Comparison of ENCODE assay signal across 17 cellular contexts in genomic region chr11:88404932-88405710, GRCh38.
DNase-seq lines count a peak whose midpoint lies in the region; ATAC-seq, FAIRE-seq and TF ChIP-seq lines count a peak whose summit lies in the region.
"Had no signal": no experiment of that assay in that cellular context is flagged by ENCODE, and none has a peak within 500 bp of the region (broad histone marks: within the 10 kb centered on the region; RNA-seq: fewer than 3 reads in every experiment).

No MANE protein-coding gene starts in this region.

- H3K36me3 ChIP-seq in Loucy (ENCODE audit: insufficient read depth, low read length) (no peaks in the 10 kb centered on the region), GM12878 (ENCODE audit: control insufficient read depth in 2 of 2, insufficient read depth in 2 of 2, low read length in 1 of 2) (no peaks in the 10 kb centered on the region), thyroid gland (no peaks in the 10 kb centered on the region)
- H3K36me3 ChIP-seq: uterus had no signal

- intact Hi-C loops in GM12878 (cut with micrococcal nuclease; ENCODE audit: unreplicated experiment) (no loop called here), thyroid gland (cut with DNase I) (no loop called here)

- no peak for ATAC-seq in GM12878
- ATAC-seq in GM18867 (IDR thresholded peaks at IDR 0.05; ENCODE audit: unreplicated experiment): no peak
- ATAC-seq: Panc1 had no signal

- H3K9me2 ChIP-seq in Loucy (replicated peaks; ENCODE audit: low read depth, low read length): no peaks in the 10 kb centered on the region

- no peaks in the 10 kb centered on the region for H3K4me1 ChIP-seq in Loucy (ENCODE audit: insufficient read depth, low read length, poor library complexity, severe bottlenecking)
- peaks cover 3% of the 10 kb centered on the region; the same call in 1 of the 2 replicates for H3K4me1 ChIP-seq in GM12878 (ENCODE audit: control insufficient read depth, insufficient read depth, low read length)
- H3K4me1 ChIP-seq in thyroid gland: peaks cover 14 to 47% of the 10 kb centered on the region in 2 donors
- H3K4me1 ChIP-seq: uterus had no signal

- CTCF ChIA-PET in GM12878 (lab: Yijun Ruan, JAX): interaction anchor here (1.2 kb wide), 1 partner anchor 75 kb away, joined by 3 read pairs; no protein-coding TSS in a partner anchor

- TF ChIP-seq RAD21 in GM12878 (IDR thresholded peaks at IDR 0.05; ENCODE audit: insufficient read depth, low read depth, low read length): no peak

- H4K20me1 ChIP-seq in Loucy (ENCODE audit: insufficient read depth, low read length, poor library complexity, severe bottlenecking) (no peaks in the 10 kb centered on the region), GM12878 (ENCODE audit: control insufficient read depth, insufficient read depth) (no peaks in the 10 kb centered on the region)

- SMC1A ChIA-PET in GM12878 (lab: Charles Lee; ENCODE audit: uncharacterized antibody, unreplicated experiment): no interaction called here

- no TSS peak for BruUV-seq in GM12878 (replicated peaks; lab: Mats Ljungman, UMichigan)

- H3K4me3 ChIP-seq in Loucy (ENCODE audit: low read length, poor library complexity, severe bottlenecking): no peak overlapping the region
- H3K4me3 ChIP-seq in GM12878: peak overlapping the region; percentile 1; the same call in 1 of the 2 replicates
- H3K4me3 ChIP-seq in fibroblast of villous mesenchyme (ENCODE audit: low read depth, low read length): no peak overlapping the region
- H3K4me3 ChIP-seq in thyroid gland (replicated peaks in 1 of 3): no peak overlapping the region
- H3K4me3 ChIP-seq: lung, uterus had no signal

- H3K27me3 ChIP-seq in Loucy (ENCODE audit: insufficient read depth, low read length, poor library complexity, severe bottlenecking) (no peaks in the 10 kb centered on the region), GM12878 (replicated peaks in 1 of 2; ENCODE audit: control insufficient read depth in 2 of 2, insufficient read depth in 2 of 2, low read length in 1 of 2) (no peaks in the 10 kb centered on the region; a peak in 1 of 4 replicates), thyroid gland (no peaks in the 10 kb centered on the region)
- H3K27me3 ChIP-seq: uterus had no signal

- DNase-seq in GM12878 (ENCODE audit: low read depth, low spot score) (no peak), fibroblast of villous mesenchyme (ENCODE audit: low read depth) (peak; percentile 41), thyroid gland (no peak), hypothalamus (lab: John Stamatoyannopoulos, UW) (no peak)
- DNase-seq in effector CD4-positive, alpha-beta T cell: no peak
- DNase-seq: activated CD8-positive, alpha-beta memory T cell treated with anti-CD3 and anti-CD28 coated beads, Interleukin-2, amount 50 U/mL, for 4 hours; activated naive CD8-positive, alpha-beta T cell treated with anti-CD3 and anti-CD28 coated beads, Interleukin-2, amount 10 ng/mL, durations not matched to agents 7 days and 5 days; CD4-positive, alpha-beta memory T cell; DMS153; NCI-H1105 treated with DMSO at 0.1 percent for 48 hours; NCI-H2081 treated with DMSO at 0.1 percent for 48 hours; stimulated activated CD4-positive, alpha-beta T cell treated with anti-CD3 and anti-CD28 coated beads, Interleukin-1b, Interleukin-23, amount 100 ng/mL, for 48 hours; uterus had no signal

- no peak for TF ChIP-seq CTCF in Loucy (conservative IDR thresholded peaks at IDR 0.05; ENCODE audit: low read length)
- TF ChIP-seq CTCF in GM12878 (IDR thresholded peaks at IDR 0.05 in 2 of 3, conservative IDR thresholded peaks at IDR 0.05 in 1 of 3; ENCODE audit: control insufficient read depth in 2 of 3, extremely low read depth in 1 of 3, insufficient read depth in 1 of 3, low read depth in 3 of 3, low read length in 3 of 3): no peak
- TF ChIP-seq CTCF in fibroblast of villous mesenchyme (IDR thresholded peaks at IDR 0.05; ENCODE audit: insufficient read depth, low read depth, low read length): no peak
- TF ChIP-seq CTCF in thyroid gland (IDR thresholded peaks at IDR 0.05): no peak

- no peak for TF ChIP-seq POLR2A in GM12878 (IDR thresholded peaks at IDR 0.05; ENCODE audit: low read depth, low read length)
- no peak for TF ChIP-seq POLR2A in thyroid gland (IDR thresholded peaks at IDR 0.05)

- POLR2A ChIA-PET in GM12878 (lab: Charles Lee): interaction anchor here (0.6 kb wide), 1 partner anchor 99 kb away, joined by 5 read pairs; no protein-coding TSS in a partner anchor

- RAD21 ChIA-PET in GM12878 (lab: Charles Lee; ENCODE audit: unreplicated experiment): no interaction called here

- H3K9me3 ChIP-seq in Loucy (ENCODE audit: insufficient read depth, low read depth, low read length): no peaks in the 10 kb centered on the region
- H3K9me3 ChIP-seq in GM12878 (replicated peaks; ENCODE audit: control insufficient read depth, insufficient read depth, low read length): no peaks in the 10 kb centered on the region; the same call in 2 of the 3 replicates
- no peaks in the 10 kb centered on the region for H3K9me3 ChIP-seq in thyroid gland
- H3K9me3 ChIP-seq: uterus had no signal

- in situ Hi-C loops in GM12878 (cut with MboI): no loop called here

- FAIRE-seq in GM12878 (lab: Jason Lieb, UNC): no peak

- H3K4me2 ChIP-seq in Loucy (ENCODE audit: low read depth, low read length, poor library complexity, severe bottlenecking) (peak overlapping the region; percentile 15), GM12878 (ENCODE audit: control insufficient read depth, insufficient read depth) (no peak overlapping the region)

- H3K9ac ChIP-seq in Loucy (ENCODE audit: low read depth, low read length, poor library complexity, severe bottlenecking): no peak overlapping the region
- no peak overlapping the region for H3K9ac ChIP-seq in GM12878 (ENCODE audit: control insufficient read depth, insufficient read depth, low read length)

- H3K27ac ChIP-seq in GM12878 (ENCODE audit: control insufficient read depth, insufficient read depth) (no peak overlapping the region), thyroid gland (peak overlapping the region in 2 of 3 donors; percentile 6 to 31)

- TF ChIP-seq EP300 in GM12878 (IDR thresholded peaks at IDR 0.05; ENCODE audit: borderline replicate concordance in 1 of 2, control insufficient read depth in 1 of 2, low read depth in 2 of 2, low read length in 2 of 2): no peak

- no peaks in the 10 kb centered on the region for H3F3A ChIP-seq in Loucy (ENCODE audit: low read depth)

- no peaks in the 10 kb centered on the region for H3K79me2 ChIP-seq in Loucy (ENCODE audit: insufficient read depth, low read length)
- no peaks in the 10 kb centered on the region for H3K79me2 ChIP-seq in GM12878 (ENCODE audit: control insufficient read depth, insufficient read depth, low read length)

- WGBS in GM12878 (ENCODE audit: insufficient coverage, insufficient replicate concordance, low lambda C conversion rate, missing lambda C conversion rate): 95% methylated on average over 1 of the region's 1 CpG
- whole genome bisulfite sequencing in thyroid gland, 2 donors: 89 to 94% methylated on average over 1 of the region's 1 CpG

- peak overlapping the region; percentile 36; the same call in 1 of the 2 replicates for H2AFZ ChIP-seq in Loucy (ENCODE audit: low read length)
- H2AFZ ChIP-seq in GM12878 (ENCODE audit: control insufficient read depth, low read depth, low read length): no peak overlapping the region

TF ChIP-seq in GM12878, 131 proteins besides CTCF, POLR2A, EP300 and RAD21:
- no peak for TF ChIP-seq MTA2 (IDR thresholded peaks at IDR 0.05; ENCODE audit: low read depth)
- no peak for TF ChIP-seq CEBPB (IDR thresholded peaks at IDR 0.05; ENCODE audit: borderline replicate concordance in 1 of 2, low read depth in 2 of 2, low read length in 2 of 2)
- no peak for TF ChIP-seq NFYA (IDR thresholded peaks at IDR 0.05; ENCODE audit: borderline replicate concordance, low read depth, low read length)
- TF ChIP-seq, protein P1, sequence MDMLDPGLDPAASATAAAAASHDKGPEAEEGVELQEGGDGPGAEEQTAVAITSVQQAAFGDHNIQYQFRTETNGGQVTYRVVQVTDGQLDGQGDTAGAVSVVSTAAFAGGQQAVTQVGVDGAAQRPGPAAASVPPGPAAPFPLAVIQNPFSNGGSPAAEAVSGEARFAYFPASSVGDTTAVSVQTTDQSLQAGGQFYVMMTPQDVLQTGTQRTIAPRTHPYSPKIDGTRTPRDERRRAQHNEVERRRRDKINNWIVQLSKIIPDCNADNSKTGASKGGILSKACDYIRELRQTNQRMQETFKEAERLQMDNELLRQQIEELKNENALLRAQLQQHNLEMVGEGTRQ (IDR thresholded peaks at IDR 0.05; ENCODE audit: borderline replicate concordance, low read depth, low read length): no peak
- no peak for TF ChIP-seq SIX5 (IDR thresholded peaks at IDR 0.05; ENCODE audit: low read depth, low read length, severe bottlenecking)
- TF ChIP-seq HDAC6 (IDR thresholded peaks at IDR 0.05; ENCODE audit: unreplicated experiment): no peak
- TF ChIP-seq, protein P2, sequence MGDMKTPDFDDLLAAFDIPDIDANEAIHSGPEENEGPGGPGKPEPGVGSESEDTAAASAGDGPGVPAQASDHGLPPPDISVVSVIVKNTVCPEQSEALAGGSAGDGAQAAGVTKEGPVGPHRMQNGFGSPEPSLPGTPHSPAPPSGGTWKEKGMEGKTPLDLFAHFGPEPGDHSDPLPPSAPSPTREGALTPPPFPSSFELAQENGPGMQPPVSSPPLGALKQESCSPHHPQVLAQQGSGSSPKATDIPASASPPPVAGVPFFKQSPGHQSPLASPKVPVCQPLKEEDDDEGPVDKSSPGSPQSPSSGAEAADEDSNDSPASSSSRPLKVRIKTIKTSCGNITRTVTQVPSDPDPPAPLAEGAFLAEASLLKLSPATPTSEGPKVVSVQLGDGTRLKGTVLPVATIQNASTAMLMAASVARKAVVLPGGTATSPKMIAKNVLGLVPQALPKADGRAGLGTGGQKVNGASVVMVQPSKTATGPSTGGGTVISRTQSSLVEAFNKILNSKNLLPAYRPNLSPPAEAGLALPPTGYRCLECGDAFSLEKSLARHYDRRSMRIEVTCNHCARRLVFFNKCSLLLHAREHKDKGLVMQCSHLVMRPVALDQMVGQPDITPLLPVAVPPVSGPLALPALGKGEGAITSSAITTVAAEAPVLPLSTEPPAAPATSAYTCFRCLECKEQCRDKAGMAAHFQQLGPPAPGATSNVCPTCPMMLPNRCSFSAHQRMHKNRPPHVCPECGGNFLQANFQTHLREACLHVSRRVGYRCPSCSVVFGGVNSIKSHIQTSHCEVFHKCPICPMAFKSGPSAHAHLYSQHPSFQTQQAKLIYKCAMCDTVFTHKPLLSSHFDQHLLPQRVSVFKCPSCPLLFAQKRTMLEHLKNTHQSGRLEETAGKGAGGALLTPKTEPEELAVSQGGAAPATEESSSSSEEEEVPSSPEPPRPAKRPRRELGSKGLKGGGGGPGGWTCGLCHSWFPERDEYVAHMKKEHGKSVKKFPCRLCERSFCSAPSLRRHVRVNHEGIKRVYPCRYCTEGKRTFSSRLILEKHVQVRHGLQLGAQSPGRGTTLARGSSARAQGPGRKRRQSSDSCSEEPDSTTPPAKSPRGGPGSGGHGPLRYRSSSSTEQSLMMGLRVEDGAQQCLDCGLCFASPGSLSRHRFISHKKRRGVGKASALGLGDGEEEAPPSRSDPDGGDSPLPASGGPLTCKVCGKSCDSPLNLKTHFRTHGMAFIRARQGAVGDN (IDR thresholded peaks at IDR 0.05): no peak
